8 cellular contexts compared by ENCODE assay signal in genomic region chr10:43396928-43397624, GRCh38. TPM values are rescaled to one million over a fixed set of nuclear protein-coding genes. Genes with fewer than 3 reads are reported as not detected.
DNase-seq lines count a peak whose midpoint lies in the region; ATAC-seq and TF ChIP-seq lines count a peak whose summit lies in the region.

No MANE protein-coding gene starts in this region.

- peaks cover 78% of the 10 kb centered on the region for H3K36me3 Mint-ChIP-seq in activated CD4-positive, alpha-beta T cell treated with anti-CD3 and anti-CD28 coated beads, Interleukin-2, amount 10 ng/mL, durations not matched to agents 7 days and 5 days (ENCODE audit: low read depth)

- peaks cover 3 to 17% (median 16%) of the 10 kb centered on the region in 4 donors for H3K36me3 ChIP-seq in liver (ENCODE audit: control insufficient read depth in 4 of 4, insufficient read depth in 3 of 4, low read depth in 1 of 4, low read length in 3 of 4)

- CTCF ChIA-PET in activated CD4-positive, alpha-beta T cell treated with anti-CD3 and anti-CD28 coated beads, Interleukin-2, amount 10 ng/mL, durations not matched to agents 7 days and 5 days (lab: Charles Lee), result interaction anchor here (0.6 to 1.6 kb wide), 3 partner anchors 9 to 42 kb away, joined by 3 to 4 read pairs (median 3); no protein-coding TSS in a partner anchor

- H3K4me3 Mint-ChIP-seq in activated CD4-positive, alpha-beta T cell treated with anti-CD3 and anti-CD28 coated beads, Interleukin-2, amount 10 ng/mL, durations not matched to agents 7 days and 5 days, result peak overlapping the region; percentile 88

- peaks cover 9 to 73% (median 57%) of the 10 kb centered on the region in 4 donors for H3K4me1 ChIP-seq in liver (ENCODE audit: control insufficient read depth in 4 of 4, insufficient read depth in 4 of 4, low read length in 3 of 4)

- H3K27ac ChIP-seq in liver (ENCODE audit: low read depth in 1 of 2, low read length in 2 of 2), result peak overlapping the region; percentile 95 to 97

- ATAC-seq in GM18909 (IDR thresholded peaks at IDR 0.05; ENCODE audit: poor library complexity, unreplicated experiment) (peak; percentile 87), HG03108 (IDR thresholded peaks at IDR 0.05; ENCODE audit: unreplicated experiment) (peak; percentile 78)

- peak overlapping the region; percentile 94 for H3K27ac Mint-ChIP-seq in activated CD4-positive, alpha-beta T cell treated with anti-CD3 and anti-CD28 coated beads, Interleukin-2, amount 10 ng/mL, durations not matched to agents 7 days and 5 days

- POLR2A ChIA-PET in activated CD4-positive, alpha-beta T cell treated with anti-CD3 and anti-CD28 coated beads, Interleukin-2, amount 10 ng/mL, durations not matched to agents 7 days and 5 days (lab: Charles Lee), result interaction anchor here (0.6 kb wide), 1 partner anchor 40 kb away, joined by 4 read pairs; no protein-coding TSS in a partner anchor

- H3K4me1 Mint-ChIP-seq in activated CD4-positive, alpha-beta T cell treated with anti-CD3 and anti-CD28 coated beads, Interleukin-2, amount 10 ng/mL, durations not matched to agents 7 days and 5 days, result peaks cover 74% of the 10 kb centered on the region

- peak overlapping the region; percentile 51 to 87 (median 57) for H3K4me3 ChIP-seq in liver (ENCODE audit: low read depth in 1 of 3, low read length in 3 of 3)

- no peak for TF ChIP-seq CTCF in liver (IDR thresholded peaks at IDR 0.05; ENCODE audit: low read depth, low read length, missing input control)

- 1% methylated on average over 70 of the region's 70 CpGs for WGBS in liver

- no peaks in the 10 kb centered on the region for H3K9me3 Mint-ChIP-seq in activated CD4-positive, alpha-beta T cell treated with anti-CD3 and anti-CD28 coated beads, Interleukin-2, amount 10 ng/mL, durations not matched to agents 7 days and 5 days

- no peaks in the 10 kb centered on the region for H3K27me3 ChIP-seq in liver (ENCODE audit: control insufficient read depth in 4 of 4, insufficient read depth in 4 of 4, low read length in 3 of 4)

- DNase-seq in AG08395 (ENCODE audit: low spot score), result peak; percentile 74
- peak; percentile 88 for DNase-seq in NCI-H460 (ENCODE audit: extremely low read depth, low read depth)
- DNase-seq in activated CD4-positive, alpha-beta T cell treated with anti-CD3 and anti-CD28 coated beads, Interleukin-2, amount 10 ng/mL, durations not matched to agents 7 days and 5 days, result peak; percentile 87
- peak; percentile 69 to 91 for DNase-seq in dermis microvascular lymphatic vessel endothelial cell (ENCODE audit: low read depth in 2 of 2)
- peak; percentile 61 to 66 for DNase-seq in stimulated activated CD4-positive, alpha-beta T cell treated with anti-CD3 and anti-CD28 coated beads, Interleukin-4, amount 100 ng/mL, for 4 hours

- H3K9ac ChIP-seq in liver (ENCODE audit: low read depth in 1 of 2, low read length in 2 of 2), result peak overlapping the region; percentile 37 to 40

- no peaks in the 10 kb centered on the region for H3K27me3 Mint-ChIP-seq in activated CD4-positive, alpha-beta T cell treated with anti-CD3 and anti-CD28 coated beads, Interleukin-2, amount 10 ng/mL, durations not matched to agents 7 days and 5 days

- TF ChIP-seq RAD21 in liver (IDR thresholded peaks at IDR 0.05), result peak; percentile 20 to 52

- no peaks in the 10 kb centered on the region for H3K9me3 ChIP-seq in liver (ENCODE audit: control insufficient read depth in 4 of 4, low read length in 3 of 4)

TF ChIP-seq in liver, 16 proteins besides CTCF, POLR2A, EP300 and RAD21:
- peak; percentile 92 for TF ChIP-seq YY1 (IDR thresholded peaks at IDR 0.05)
- TF ChIP-seq GABPA (IDR thresholded peaks at IDR 0.05 in 1 of 2, conservative IDR thresholded peaks at IDR 0.05 in 1 of 2), result peak; percentile 35 to 81
- TF ChIP-seq ZBTB33 (IDR thresholded peaks at IDR 0.05), result peak; percentile 59
- peak; percentile 98 for TF ChIP-seq EGR1 (IDR thresholded peaks at IDR 0.05; ENCODE audit: low read depth in 2 of 2)
- TF ChIP-seq FOXA1 (IDR thresholded peaks at IDR 0.05), result peak; percentile 35
- TF ChIP-seq TAF1 (conservative IDR thresholded peaks at IDR 0.05), result peak; percentile 90
- TF ChIP-seq SP1 (IDR thresholded peaks at IDR 0.05), result peak; percentile 84
- TF ChIP-seq FOXA2 (IDR thresholded peaks at IDR 0.05), result no peak
- peak; percentile 100 for TF ChIP-seq MAX (IDR thresholded peaks at IDR 0.05)
- TF ChIP-seq HNF4A (conservative IDR thresholded peaks at IDR 0.05), result peak; percentile 77 to 80
- TF ChIP-seq, protein P1, sequence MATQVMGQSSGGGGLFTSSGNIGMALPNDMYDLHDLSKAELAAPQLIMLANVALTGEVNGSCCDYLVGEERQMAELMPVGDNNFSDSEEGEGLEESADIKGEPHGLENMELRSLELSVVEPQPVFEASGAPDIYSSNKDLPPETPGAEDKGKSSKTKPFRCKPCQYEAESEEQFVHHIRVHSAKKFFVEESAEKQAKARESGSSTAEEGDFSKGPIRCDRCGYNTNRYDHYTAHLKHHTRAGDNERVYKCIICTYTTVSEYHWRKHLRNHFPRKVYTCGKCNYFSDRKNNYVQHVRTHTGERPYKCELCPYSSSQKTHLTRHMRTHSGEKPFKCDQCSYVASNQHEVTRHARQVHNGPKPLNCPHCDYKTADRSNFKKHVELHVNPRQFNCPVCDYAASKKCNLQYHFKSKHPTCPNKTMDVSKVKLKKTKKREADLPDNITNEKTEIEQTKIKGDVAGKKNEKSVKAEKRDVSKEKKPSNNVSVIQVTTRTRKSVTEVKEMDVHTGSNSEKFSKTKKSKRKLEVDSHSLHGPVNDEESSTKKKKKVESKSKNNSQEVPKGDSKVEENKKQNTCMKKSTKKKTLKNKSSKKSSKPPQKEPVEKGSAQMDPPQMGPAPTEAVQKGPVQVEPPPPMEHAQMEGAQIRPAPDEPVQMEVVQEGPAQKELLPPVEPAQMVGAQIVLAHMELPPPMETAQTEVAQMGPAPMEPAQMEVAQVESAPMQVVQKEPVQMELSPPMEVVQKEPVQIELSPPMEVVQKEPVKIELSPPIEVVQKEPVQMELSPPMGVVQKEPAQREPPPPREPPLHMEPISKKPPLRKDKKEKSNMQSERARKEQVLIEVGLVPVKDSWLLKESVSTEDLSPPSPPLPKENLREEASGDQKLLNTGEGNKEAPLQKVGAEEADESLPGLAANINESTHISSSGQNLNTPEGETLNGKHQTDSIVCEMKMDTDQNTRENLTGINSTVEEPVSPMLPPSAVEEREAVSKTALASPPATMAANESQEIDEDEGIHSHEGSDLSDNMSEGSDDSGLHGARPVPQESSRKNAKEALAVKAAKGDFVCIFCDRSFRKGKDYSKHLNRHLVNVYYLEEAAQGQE (IDR thresholded peaks at IDR 0.05), result peak; percentile 70
- TF ChIP-seq JUND (IDR thresholded peaks at IDR 0.05), result peak in 1 of 2 donors; percentile 54
- TF ChIP-seq NR2F2 (IDR thresholded peaks at IDR 0.05), result peak; percentile 48
- peak; percentile 67 for TF ChIP-seq HNF4G (IDR thresholded peaks at IDR 0.05)
- TF ChIP-seq ATF3 (IDR thresholded peaks at IDR 0.05), result peak; percentile 20
- peak; percentile 73 to 79 for TF ChIP-seq RXRA (IDR thresholded peaks at IDR 0.05)

RNA-seq across cellular contexts. Expression of gene HNRNPF, which starts 11.9 kb away (rescaled TPM):
- 225 and 256 TPM in 2 replicates for total RNA-seq in NCI-H460 (2014; rRNA removed; shearing (Covaris generic))
- 257 and 342 TPM in 2 replicates for polyA plus RNA-seq in NCI-H460 (2014; cell fraction: nucleus; rRNA removed)
- total RNA-seq in activated CD4-positive, alpha-beta T cell treated with anti-CD3 and anti-CD28 coated beads, Interleukin-2, amount 10 ng/mL, durations not matched to agents 7 days and 5 days, result 100 to 1,000 TPM; 464 to 481 TPM
- total RNA-seq in dermis microvascular lymphatic vessel endothelial cell (167 and 193 TPM in 2 replicates), liver (100 to 1,000 TPM; 116 to 150 TPM)
- polyA plus RNA-seq in liver, result 100 to 1,000 TPM in 1 of 2 donors, 10 to 100 TPM in 1; 64.5 to 109 TPM

RNA-seq across cellular contexts. Expression of gene FXYD4, which starts 25.6 kb away (rescaled TPM):
- 0.50 and 1.8 TPM in 2 replicates for total RNA-seq in NCI-H460 (2014; rRNA removed; shearing (Covaris generic))
- not detected in 2 replicates for polyA plus RNA-seq in NCI-H460 (2014; cell fraction: nucleus; rRNA removed)
- total RNA-seq in activated CD4-positive, alpha-beta T cell treated with anti-CD3 and anti-CD28 coated beads, Interleukin-2, amount 10 ng/mL, durations not matched to agents 7 days and 5 days, result not detected
- not detected in 2 replicates for total RNA-seq in dermis microvascular lymphatic vessel endothelial cell
- total RNA-seq in liver, result not detected
- not detected for polyA plus RNA-seq in liver

RNA-seq across cellular contexts. Expression of gene ZNF487, which starts 39.8 kb away (rescaled TPM):
- total RNA-seq in NCI-H460 (2014; rRNA removed; shearing (Covaris generic)), result 2.4 and 5.4 TPM in 2 replicates
- polyA plus RNA-seq in NCI-H460 (2014; cell fraction: nucleus; rRNA removed), result 0.26 and 4.0 TPM in 2 replicates
- 1 to 10 TPM; 3.8 to 5.6 TPM for total RNA-seq in activated CD4-positive, alpha-beta T cell treated with anti-CD3 and anti-CD28 coated beads, Interleukin-2, amount 10 ng/mL, durations not matched to agents 7 days and 5 days
- total RNA-seq in dermis microvascular lymphatic vessel endothelial cell (1.9 TPM in 2 replicates), liver (1 to 10 TPM; 1.5 to 4.8 TPM)
- polyA plus RNA-seq in liver, result 1 to 10 TPM; 1.3 to 2.3 TPM

Comparison
In these comparisons a context has a peak if more than half of its experiments do, and no peak if none do; other contexts are left out.
1. Peak in every context shown above with its lines: DNase-seq, ATAC-seq, H3K4me3 ChIP-seq and H3K27ac ChIP-seq.